9 cellular contexts compared by ENCODE assay signal in the genomic region with DNA sequence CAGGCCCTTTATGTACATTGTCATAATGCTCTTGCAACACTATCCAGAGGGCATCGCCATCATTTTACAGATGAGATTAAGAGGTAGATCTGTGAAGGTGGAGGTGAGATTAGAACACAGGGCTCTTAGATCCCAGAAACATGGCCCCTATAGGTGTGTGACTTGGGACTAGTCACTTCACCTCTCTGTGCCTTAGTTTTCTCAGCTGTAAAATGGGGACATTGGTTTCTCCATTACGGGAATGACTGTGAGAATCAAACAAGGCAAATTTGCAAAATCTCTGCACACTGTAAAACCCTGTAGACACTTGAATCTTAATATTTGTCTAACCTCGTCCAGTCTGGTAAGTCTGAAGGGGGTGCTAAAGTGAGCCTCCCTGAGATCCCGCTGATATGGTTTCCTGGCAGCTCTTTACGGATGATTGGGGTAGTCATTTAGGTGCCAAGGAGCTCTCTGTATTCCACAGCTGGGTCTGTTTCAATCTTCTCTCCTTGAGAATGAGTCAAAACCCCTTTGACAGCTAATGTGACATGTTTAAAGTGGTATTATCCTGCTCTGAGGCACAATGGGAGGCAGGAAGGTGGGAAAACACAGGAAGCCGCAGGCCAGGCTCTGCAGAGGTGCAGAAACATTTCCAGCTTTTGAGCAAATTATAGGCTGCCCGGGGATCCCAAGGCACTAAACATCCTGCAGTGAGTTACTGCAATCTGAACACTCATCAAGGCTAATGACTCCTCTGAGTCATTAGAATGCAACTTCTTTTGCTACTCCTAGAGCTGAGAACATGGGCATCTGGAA.
DNase-seq lines count a peak whose midpoint lies in the region; ATAC-seq and TF ChIP-seq lines count a peak whose summit lies in the region.
"Had no signal": no experiment of that assay in that cellular context is flagged by ENCODE, and none has a peak within 500 bp of the region (broad histone marks: within the 10 kb centered on the region; RNA-seq: fewer than 3 reads in every experiment).

No MANE protein-coding gene starts in this region.

- TF ChIP-seq CTCF in foreskin fibroblast (IDR thresholded peaks at IDR 0.05; ENCODE audit: low read depth, low read length) (no peak), gastrocnemius medialis (IDR thresholded peaks at IDR 0.05 in 4 of 5, conservative IDR thresholded peaks at IDR 0.05 in 1 of 5) (no peak)

- H3K27ac ChIP-seq in SJSA1: peak overlapping the region; percentile 66
- no peak overlapping the region for H3K27ac ChIP-seq in gastrocnemius medialis

- no peaks in the 10 kb centered on the region for H3K36me3 ChIP-seq in SJSA1
- no peaks in the 10 kb centered on the region for H3K36me3 ChIP-seq in gastrocnemius medialis

- H3K4me3 ChIP-seq in SJSA1 (no peak overlapping the region), foreskin fibroblast (ENCODE audit: low read depth in 1 of 2, low read length in 2 of 2) (no peak overlapping the region), gastrocnemius medialis (no peak overlapping the region)
- H3K4me3 ChIP-seq: dorsolateral prefrontal cortex had no signal

- H3K4me1 ChIP-seq in SJSA1 (replicated peaks) (peaks cover 46% of the 10 kb centered on the region), gastrocnemius medialis (peaks cover 17 to 35% of the 10 kb centered on the region in 2 donors)

- H3K9me3 ChIP-seq in SJSA1 (replicated peaks): no peaks in the 10 kb centered on the region
- H3K9me3 ChIP-seq in gastrocnemius medialis: no peaks in the 10 kb centered on the region

- H3K27me3 ChIP-seq in SJSA1 (replicated peaks): no peaks in the 10 kb centered on the region
- H3K27me3 ChIP-seq in gastrocnemius medialis: no peaks in the 10 kb centered on the region
- H3K27me3 ChIP-seq: dorsolateral prefrontal cortex had no signal

- no peak for TF ChIP-seq POLR2A in gastrocnemius medialis (IDR thresholded peaks at IDR 0.05)

- DNase-seq in GM04503 (ENCODE audit: low read depth) (peak; percentile 92), SJSA1 (ENCODE audit: low read depth in 1 of 2, low spot score in 2 of 2) (peak; percentile 55 to 57), foreskin fibroblast (peak; percentile 80 to 89), gastrocnemius medialis (no peak), NOMO-1 (lab: John Stamatoyannopoulos, UW; ENCODE audit: unreplicated experiment in 2 of 2) (no peak), MV-4-11 (lab: John Stamatoyannopoulos, UW) (no peak), SHP77 treated with DMSO at 0.1 percent for 48 hours (lab: John Stamatoyannopoulos, UW) (no peak)
- no peak for DNase-seq in NK-92 treated with Interleukin-12 subunit alpha and Interleukin-12 subunit beta, amount 100 ng/mL, for 24 hours (lab: John Stamatoyannopoulos, UW)
- DNase-seq: dorsolateral prefrontal cortex had no signal

- in situ Hi-C loops in gastrocnemius medialis (cut with MboI; ENCODE audit: low sequenced_read_pairs in 4 of 4): no loop called here

- intact Hi-C loops in gastrocnemius medialis (cut with DNase I; ENCODE audit: low total_unique reads): no loop called here

- peak; percentile 30 to 43 for ATAC-seq in gastrocnemius medialis

Comparison
In these comparisons a context has a peak if more than half of its experiments do, and no peak if none do; other contexts are left out.
1. DNase-seq: peak in GM04503 (single experiment), SJSA1 (2 of 2) and foreskin fibroblast (2 of 2); none in gastrocnemius medialis (0 of 2), NOMO-1 (0 of 2), MV-4-11 (single experiment), SHP77 treated with DMSO at 0.1 percent for 48 hours (single experiment) and NK-92 treated with Interleukin-12 subunit alpha and Interleukin-12 subunit beta, amount 100 ng/mL, for 24 hours (single experiment).